23 cellular contexts compared by ENCODE assay signal in the genomic region with DNA sequence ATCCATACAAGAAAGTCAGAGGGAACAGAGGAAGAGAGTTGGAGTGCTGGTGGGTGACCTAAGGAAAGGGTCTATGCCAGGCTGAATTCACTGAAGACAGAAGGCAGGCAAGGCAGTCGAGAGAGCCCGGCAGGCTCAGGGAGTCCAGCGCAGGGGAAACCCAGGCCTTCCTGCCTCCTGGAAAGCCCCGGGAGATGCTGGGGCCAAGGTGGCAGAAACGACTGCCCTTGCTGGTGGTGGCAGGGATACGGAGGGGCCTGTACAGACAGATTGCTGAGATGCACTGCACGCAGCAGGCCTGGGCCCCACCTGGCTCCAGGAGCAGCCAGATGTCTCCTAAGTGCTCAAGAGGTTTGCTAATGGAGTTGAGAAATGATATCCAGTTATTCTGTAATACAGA.
"Had no signal": no experiment of that assay in that cellular context is flagged by ENCODE, and none has a peak within 500 bp of the region (broad histone marks: within the 10 kb centered on the region; RNA-seq: fewer than 3 reads in every experiment).

No MANE protein-coding gene starts in this region.

- H3K4me1 Mint-ChIP-seq: activated naive CD4-positive, alpha-beta T cell treated with anti-CD3 and anti-CD28 coated beads, Interleukin-2, amount 50 U/mL, for 24 hours; WTC11 had no signal

- H3K9me3 Mint-ChIP-seq: activated naive CD4-positive, alpha-beta T cell treated with anti-CD3 and anti-CD28 coated beads, Interleukin-2, amount 50 U/mL, for 24 hours; activated T-cell treated with anti-CD3 and anti-CD28 coated beads, Interleukin-2, amount 50 U/mL, for 24 hours; activated T-helper 1 cell treated with anti-CD3 and anti-CD28 coated beads, Interleukin-12 subunit alpha, Interleukin-12 subunit beta, Interleukin-2, Interleukin-4 antibody, amounts not matched to agents 30 ng/mL and 10 ng/mL and 1 ng/mL, durations not matched to agents 14 hours and 24 hours and 36 hours; T-helper 1 cell treated with Interleukin-12 subunit alpha and Interleukin-12 subunit beta and Interleukin-4 antibody, amounts not matched to agents 30 μg/mL and 1 μg/mL, for 36 hours; WTC11 had no signal

- DNase-seq: activated CD4-positive, alpha-beta T cell treated with anti-CD3 and anti-CD28 coated beads for 48 hours; activated CD4-positive, alpha-beta T cell treated with anti-CD3 and anti-CD28 coated beads, Interleukin-2, amount 50 U/mL, for 4 hours; activated CD4-positive, CD25-positive, alpha-beta regulatory T cell treated with anti-CD3 and anti-CD28 coated beads, Interleukin-2, amount 50 U/mL, for 72 hours; activated CD8-positive, alpha-beta T cell treated with anti-CD3 and anti-CD28 coated beads, Interleukin-2, amount 10 ng/mL, durations not matched to agents 7 days and 5 days; activated effector memory CD4-positive, alpha-beta T cell treated with Interleukin-2 at 50 U/mL for 16 hours; activated naive CD4-positive, alpha-beta T cell; activated T-cell treated with anti-CD3 and anti-CD28 coated beads, Interleukin-2, amount 50 U/mL, for 24 hours; caudate nucleus; Karpas-422; MM.1S; NCI-H1105; NCI-H1694 treated with DMSO at 0.1 percent for 48 hours; NCI-H2029 treated with DMSO at 0.1 percent for 48 hours; NCI-H446; NCI-H526; PC-9; SHP77 treated with DMSO at 0.1 percent for 48 hours had no signal

- H3K27me3 Mint-ChIP-seq: activated naive CD4-positive, alpha-beta T cell treated with anti-CD3 and anti-CD28 coated beads, Interleukin-2, amount 50 U/mL, for 24 hours; activated T-cell treated with anti-CD3 and anti-CD28 coated beads, Interleukin-2, amount 50 U/mL, for 24 hours had no signal

- H3K4me1 ChIP-seq: breast epithelium had no signal

- H3K4me3 Mint-ChIP-seq: activated CD8-positive, alpha-beta T cell treated with anti-CD3 and anti-CD28 coated beads, Interleukin-2, amount 10 ng/mL, durations not matched to agents 7 days and 5 days; activated naive CD4-positive, alpha-beta T cell treated with anti-CD3 and anti-CD28 coated beads, Interleukin-2, amount 50 U/mL, for 24 hours; activated T-cell treated with anti-CD3 and anti-CD28 coated beads, Interleukin-2, amount 50 U/mL, for 24 hours; activated T-helper 1 cell treated with anti-CD3 and anti-CD28 coated beads, Interleukin-12 subunit alpha, Interleukin-12 subunit beta, Interleukin-2, Interleukin-4 antibody, amounts not matched to agents 30 ng/mL and 10 ng/mL and 1 ng/mL, durations not matched to agents 14 hours and 24 hours and 36 hours; T-helper 1 cell treated with Interleukin-12 subunit alpha and Interleukin-12 subunit beta and Interleukin-4 antibody, amounts not matched to agents 30 μg/mL and 1 μg/mL, for 36 hours; WTC11 had no signal

- H3K4me2 ChIP-seq: PC-9 had no signal

- H3K27me3 ChIP-seq: breast epithelium had no signal

- H3K4me3 ChIP-seq: breast epithelium, K562, PC-9 had no signal

- H2AFZ ChIP-seq: PC-9 had no signal

- H3K27ac Mint-ChIP-seq: activated CD8-positive, alpha-beta T cell treated with anti-CD3 and anti-CD28 coated beads, Interleukin-2, amount 10 ng/mL, durations not matched to agents 7 days and 5 days; activated naive CD4-positive, alpha-beta T cell treated with anti-CD3 and anti-CD28 coated beads, Interleukin-2, amount 50 U/mL, for 24 hours; activated T-cell treated with anti-CD3 and anti-CD28 coated beads, Interleukin-2, amount 50 U/mL, for 24 hours; activated T-helper 1 cell treated with anti-CD3 and anti-CD28 coated beads, Interleukin-12 subunit alpha, Interleukin-12 subunit beta, Interleukin-2, Interleukin-4 antibody, amounts not matched to agents 30 ng/mL and 10 ng/mL and 1 ng/mL, durations not matched to agents 14 hours and 24 hours and 36 hours; T-helper 1 cell treated with Interleukin-12 subunit alpha and Interleukin-12 subunit beta and Interleukin-4 antibody, amounts not matched to agents 30 μg/mL and 1 μg/mL, for 36 hours; WTC11 had no signal

- ATAC-seq: activated CD8-positive, alpha-beta T cell treated with anti-CD3 and anti-CD28 coated beads, Interleukin-2, amount 10 ng/mL, durations not matched to agents 7 days and 5 days; K562; WTC11 had no signal

- H3K9me3 ChIP-seq: breast epithelium had no signal

- H3K27ac ChIP-seq: breast epithelium, PC-9 had no signal
